ENCODE assay signal across 1 cellular context in the genomic region with DNA sequence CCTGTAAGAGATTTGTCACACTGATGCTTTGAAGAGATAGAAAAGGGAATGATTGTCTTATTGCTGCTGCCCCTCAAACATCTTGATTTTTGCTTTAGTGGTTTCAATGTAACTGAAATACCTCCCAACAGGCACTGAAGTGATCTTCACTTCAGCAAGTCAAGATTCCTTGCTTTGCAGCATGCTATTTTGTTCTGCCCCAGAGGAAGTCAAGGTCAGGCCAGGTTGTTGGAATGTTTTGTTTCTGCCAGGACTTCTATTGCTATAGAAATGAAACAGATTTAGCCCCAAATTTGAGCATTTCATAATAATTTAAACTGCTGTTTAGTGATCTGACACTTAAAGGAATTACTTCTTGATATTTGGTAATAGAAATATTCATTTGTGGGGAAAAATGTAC.
TF ChIP-seq lines count a peak whose summit lies in the region.

No MANE protein-coding gene starts in this region.

TF ChIP-seq in GM23338, 12 proteins besides CTCF, POLR2A, EP300 and RAD21 (continued from another document):
- TF ChIP-seq ZNF462 (CRISPR knock-in tag; IDR thresholded peaks at IDR 0.05) (no peak), CREB1 (CRISPR knock-in tag; IDR thresholded peaks at IDR 0.05; ENCODE audit: low read depth) (no peak), EZH2 (IDR thresholded peaks at IDR 0.05; ENCODE audit: low read depth, unreplicated experiment) (no peak)
